In the genomic region with DNA sequence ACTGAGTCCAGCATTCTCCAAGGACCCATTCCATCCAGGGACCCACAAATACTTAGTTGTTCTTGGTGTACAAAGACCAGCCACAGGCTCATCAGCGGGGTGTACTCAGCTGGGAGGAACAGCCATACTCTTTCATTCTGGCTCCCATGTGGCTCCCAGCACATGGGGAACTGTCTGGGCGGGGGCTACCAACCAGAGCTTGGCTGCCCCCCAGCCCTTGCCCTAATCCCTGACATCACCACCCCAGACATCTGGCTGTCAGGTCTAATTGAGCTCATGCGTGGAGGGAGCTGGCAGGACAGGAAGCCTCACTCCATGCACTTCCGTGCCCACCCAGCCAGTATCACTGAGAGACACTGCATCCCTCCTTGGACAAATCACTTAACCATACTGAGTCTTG, we compare ENCODE assay signal across 15 cellular contexts.
"Had no signal": no experiment of that assay in that cellular context is flagged by ENCODE, and none has a peak within 500 bp of the region (broad histone marks: within the 10 kb centered on the region; RNA-seq: fewer than 3 reads in every experiment).

No MANE protein-coding gene starts in this region.

- H3K27me3 ChIP-seq: dorsolateral prefrontal cortex, gastroesophageal sphincter, hepatocyte, testis had no signal

- H3K4me3 ChIP-seq: gastroesophageal sphincter, hepatocyte, testis had no signal

- H3K4me3 Mint-ChIP-seq: activated naive CD8-positive, alpha-beta T cell treated with anti-CD3 and anti-CD28 coated beads, Interleukin-2, amount 10 ng/mL, durations not matched to agents 7 days and 5 days had no signal

- H3K4me1 ChIP-seq: gastroesophageal sphincter, testis had no signal

- H3K27ac Mint-ChIP-seq: activated naive CD8-positive, alpha-beta T cell treated with anti-CD3 and anti-CD28 coated beads, Interleukin-2, amount 10 ng/mL, durations not matched to agents 7 days and 5 days had no signal

- H3K27ac ChIP-seq: gastroesophageal sphincter, hepatocyte, neutrophil, testis had no signal

- H3K36me3 Mint-ChIP-seq: activated naive CD8-positive, alpha-beta T cell treated with anti-CD3 and anti-CD28 coated beads, Interleukin-2, amount 10 ng/mL, durations not matched to agents 7 days and 5 days had no signal

- H3K36me3 ChIP-seq: gastroesophageal sphincter, neutrophil had no signal

- DNase-seq: activated CD4-positive, alpha-beta T cell treated with anti-CD3 and anti-CD28 coated beads for 1 hour; activated CD4-positive, alpha-beta T cell treated with anti-CD3 and anti-CD28 coated beads, Interleukin-2, amount 50 U/mL, for 48 hours; activated gamma-delta T cell treated with Interleukin-2 at 50 U/mL for 16 hours; activated naive CD8-positive, alpha-beta T cell treated with anti-CD3 and anti-CD28 coated beads, Interleukin-2, amount 10 ng/mL, durations not matched to agents 7 days and 5 days; activated T-cell treated with anti-CD3 and anti-CD28 coated beads, Interleukin-2, amount 50 U/mL, for 48 hours; kidney; stimulated activated CD4-positive, alpha-beta T cell treated with anti-CD3 and anti-CD28 coated beads, Interleukin-2, amount 100 ng/mL, for 48 hours; stimulated activated naive CD8-positive, alpha-beta T cell treated with anti-CD3 and anti-CD28 coated beads, Interleukin-15, Interleukin-2, amounts not matched to agents 100 U/mL and 50 U/mL, for 24 hours; T1000; testis had no signal

- H2AFZ ChIP-seq: hepatocyte had no signal

- H3K9me3 ChIP-seq: neutrophil, testis had no signal

- H3K4me2 ChIP-seq: hepatocyte had no signal

- ATAC-seq: stimulated activated naive CD8-positive, alpha-beta T cell treated with anti-CD3 and anti-CD28 coated beads, Interleukin-15, Interleukin-2, amounts not matched to agents 100 U/mL and 50 U/mL, for 24 hours had no signal

- H3K4me1 Mint-ChIP-seq: activated naive CD8-positive, alpha-beta T cell treated with anti-CD3 and anti-CD28 coated beads, Interleukin-2, amount 10 ng/mL, durations not matched to agents 7 days and 5 days had no signal

- FAIRE-seq: kidney, urothelium cell line had no signal

- H3K79me2 ChIP-seq: hepatocyte had no signal
